In the genomic region with DNA sequence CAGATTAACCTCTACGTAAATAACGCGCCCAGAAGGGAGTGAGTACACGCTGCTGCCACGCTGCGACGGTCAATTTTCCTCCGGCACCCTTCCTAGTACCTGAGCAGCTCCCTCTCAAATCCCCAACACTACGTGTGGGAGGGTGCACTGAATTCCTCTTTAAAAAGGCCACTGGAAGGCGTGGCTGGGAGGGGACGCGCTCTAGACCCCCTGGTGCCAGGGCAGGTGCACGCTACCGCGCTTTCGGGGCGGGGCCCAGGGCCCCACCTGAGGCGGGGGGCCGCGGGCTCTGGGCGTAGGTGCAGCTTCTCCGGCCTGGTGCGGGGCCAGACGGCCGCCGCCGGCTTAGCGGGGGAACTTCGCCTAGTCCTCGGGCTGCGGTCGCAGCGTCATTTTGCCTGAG, we compare ENCODE assay signal across 8 cellular contexts. TPM values are rescaled to one million over a fixed set of nuclear protein-coding genes. Genes with fewer than 3 reads are reported as not detected.
DNase-seq lines count a peak whose midpoint lies in the region; ATAC-seq, FAIRE-seq and TF ChIP-seq lines count a peak whose summit lies in the region.

No MANE protein-coding gene starts in this region.

- H3K27ac ChIP-seq in temporal lobe (ENCODE audit: low read depth, low read length), result peak overlapping the region; percentile 94

- no peaks in the 10 kb centered on the region for H3K27me3 ChIP-seq in bronchial epithelial cell (ENCODE audit: control insufficient read depth, insufficient read depth, low read length)

- peak; percentile 6 for DNase-seq in DMS153 treated with DMSO at 0.1 percent for 48 hours (lab: John Stamatoyannopoulos, UW; ENCODE audit: unreplicated experiment)
- DNase-seq in NCI-H774 (lab: John Stamatoyannopoulos, UW), result peak; percentile 84
- DNase-seq in bronchial epithelial cell (ENCODE audit: low read depth), result peak; percentile 53
- peak in 1 of 2 donors; percentile 74 for DNase-seq in left colon
- no peak for DNase-seq in frontal cortex (ENCODE audit: low spot score in 2 of 2)

- TF ChIP-seq CTCF in bronchial epithelial cell (IDR thresholded peaks at IDR 0.05; ENCODE audit: insufficient read depth, low read length, severe bottlenecking), result no peak

- H3K36me3 ChIP-seq in bronchial epithelial cell (ENCODE audit: control insufficient read depth, insufficient read depth, low read length), result no peaks in the 10 kb centered on the region

- intact Hi-C loops in left colon (cut with DNase I, micrococcal nuclease), result loop anchor here in 1 of 2 donors (5.0 kb wide), 1 partner anchor 34 kb away; the partner anchor contains the start of gene NDUFV2

- ATAC-seq in GM19438 (IDR thresholded peaks at IDR 0.05; ENCODE audit: low read depth, unreplicated experiment) (peak; percentile 20), HG03442 (IDR thresholded peaks at IDR 0.05; ENCODE audit: unreplicated experiment) (peak; percentile 15), left colon (peak; percentile 59)

- FAIRE-seq in bronchial epithelial cell (lab: Jason Lieb, UNC) (no peak), frontal cortex (lab: Jason Lieb, UNC) (no peak)

- peak overlapping the region; percentile 90 for H3K4me3 ChIP-seq in bronchial epithelial cell (ENCODE audit: low read depth, low read length)

RNA-seq across cellular contexts. Expression of gene ANKRD12, which starts 0.7 kb away (rescaled TPM):
- total RNA-seq in bronchial epithelial cell (9.2 and 17.8 TPM in 2 replicates), left colon (10 to 100 TPM; 44.7 to 64.3 TPM), temporal lobe (113 TPM), frontal cortex (135 TPM)

RNA-seq across cellular contexts. Expression of gene NDUFV2, which starts 33.4 kb away (rescaled TPM):
- total RNA-seq in bronchial epithelial cell (69.0 and 70.2 TPM in 2 replicates), left colon (100 to 1,000 TPM; 167 to 191 TPM), temporal lobe (52.9 TPM), frontal cortex (85.2 TPM)

Comparison
In these comparisons a context has a peak if more than half of its experiments do, and no peak if none do; other contexts are left out.
1. DNase-seq: peak in DMS153 treated with DMSO at 0.1 percent for 48 hours (single experiment), NCI-H774 (single experiment) and bronchial epithelial cell (single experiment); none in frontal cortex (0 of 2).
2. Peak in every context shown above with its lines, with median percentiles within 50 percentile points of each other: ATAC-seq.